Comparison of ENCODE assay signal across 7 cellular contexts in the genomic region with DNA sequence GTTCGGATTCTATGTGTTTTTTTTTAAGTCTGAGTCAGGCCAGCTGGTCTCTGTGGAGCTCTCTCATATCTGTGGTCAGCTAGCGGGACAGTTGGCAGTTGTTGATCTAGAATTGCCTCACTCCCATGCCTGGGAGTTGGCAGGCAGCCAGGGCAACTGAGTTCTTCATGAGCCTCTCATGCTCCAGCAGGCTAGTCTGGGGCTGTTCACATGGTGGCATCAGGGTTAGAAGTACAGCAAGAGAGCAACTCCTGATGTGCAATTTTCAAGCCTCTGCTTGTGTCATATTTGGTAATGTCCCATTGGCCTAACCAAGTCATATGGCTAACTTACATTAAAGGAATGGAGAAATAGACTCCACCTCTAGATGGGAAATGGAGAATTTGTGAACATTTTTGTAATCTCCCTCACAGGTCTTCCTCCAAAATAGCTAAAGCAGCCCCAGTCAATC. TPM values are rescaled to one million over a fixed set of nuclear protein-coding genes. Genes with fewer than 3 reads are reported as not detected.
DNase-seq lines count a peak whose midpoint lies in the region; TF ChIP-seq lines count a peak whose summit lies in the region.

No MANE protein-coding gene starts in this region.

- 22 to 50% methylated on average over 2 of the region's 2 CpGs for WGBS in testis, 2 donors

- H3K36me3 ChIP-seq in left ventricle myocardium inferior (no peaks in the 10 kb centered on the region), testis (ENCODE audit: low read depth, missing control alignments) (no peaks in the 10 kb centered on the region), HAP-1 (replicated peaks) (no peaks in the 10 kb centered on the region)

- H3K9me3 ChIP-seq in left ventricle myocardium inferior (replicated peaks) (no peaks in the 10 kb centered on the region), testis (no peaks in the 10 kb centered on the region), HAP-1 (no peaks in the 10 kb centered on the region)

- TF ChIP-seq CTCF in left ventricle myocardium inferior (IDR thresholded peaks at IDR 0.05; ENCODE audit: borderline replicate concordance): no peak
- no peak for TF ChIP-seq CTCF in testis (IDR thresholded peaks at IDR 0.05)

- no peak for TF ChIP-seq POLR2A in testis (IDR thresholded peaks at IDR 0.05)

- DNase-seq in HT1080 (ENCODE audit: low read depth): peak; percentile 81
- DNase-seq in T1000 (lab: John Stamatoyannopoulos, UW): peak; percentile 69
- DNase-seq in left ventricle myocardium inferior: peak; percentile 46
- DNase-seq in testis: peak; percentile 75
- DNase-seq in HAP-1 (ENCODE audit: low spot score in 2 of 2): no peak
- DNase-seq in activated CD4-positive, CD25-positive, alpha-beta regulatory T cell treated with anti-CD3 and anti-CD28 coated beads, Interleukin-2, amount 50 U/mL, for 72 hours: no peak
- DNase-seq in iPS-NIHi11 (ENCODE audit: low spot score): no peak

- H3K27ac ChIP-seq in left ventricle myocardium inferior (replicated peaks) (no peak overlapping the region), testis (no peak overlapping the region)

- intact Hi-C loops in left ventricle myocardium inferior (cut with micrococcal nuclease): no loop called here
- intact Hi-C loops in testis (cut with DNase I; ENCODE audit: low total_unique reads): no loop called here

- no peaks in the 10 kb centered on the region for H3K27me3 ChIP-seq in left ventricle myocardium inferior (ENCODE audit: low read depth)
- no peaks in the 10 kb centered on the region for H3K27me3 ChIP-seq in testis
- H3K27me3 ChIP-seq in HAP-1 (ENCODE audit: low read depth): no peaks in the 10 kb centered on the region

- in situ Hi-C loops in HAP-1 (cut with MboI; ENCODE audit: low sequenced_read_pairs): no loop called here

- no peak overlapping the region for H3K4me3 ChIP-seq in left ventricle myocardium inferior
- H3K4me3 ChIP-seq in testis: no peak overlapping the region
- no peak overlapping the region for H3K4me3 ChIP-seq in HAP-1

- H3K4me1 ChIP-seq in left ventricle myocardium inferior (no peaks in the 10 kb centered on the region), testis (peaks cover 20% of the 10 kb centered on the region), HAP-1 (no peaks in the 10 kb centered on the region)

RNA-seq across cellular contexts. Expression of a gene that starts 6.7 kb away (rescaled TPM):
- 12.9 and 13.7 TPM in 2 replicates for total RNA-seq in HT1080 (2014; rRNA removed; shearing (Covaris generic))
- polyA plus RNA-seq in HT1080 (2015; cell fraction: cytosol; rRNA removed): 13.3 and 15.8 TPM in 2 replicates
- polyA plus RNA-seq in HT1080 (2015; cell fraction: nucleus; rRNA removed): 6.0 and 6.5 TPM in 2 replicates
- total RNA-seq in left ventricle myocardium inferior (6.6 TPM), testis (10 to 100 TPM; 57.1 to 67.3 TPM)
- polyA plus RNA-seq in testis (ENCODE audit: insufficient read depth, low read depth, low replicate concordance): 94.2 TPM

RNA-seq across cellular contexts. Expression of a gene that starts 25.2 kb away (rescaled TPM):
- not detected in 2 replicates for total RNA-seq in HT1080 (2014; rRNA removed; shearing (Covaris generic))
- polyA plus RNA-seq in HT1080 (2015; cell fraction: cytosol; rRNA removed): not detected in 2 replicates
- not detected in 2 replicates for polyA plus RNA-seq in HT1080 (2015; cell fraction: nucleus; rRNA removed)
- total RNA-seq in left ventricle myocardium inferior (0.30 TPM), testis (1 to 10 TPM; 6.2 to 8.5 TPM)
- polyA plus RNA-seq in testis (ENCODE audit: insufficient read depth, low read depth, low replicate concordance): 1.3 TPM

Comparison
In these comparisons a context has a peak if more than half of its experiments do, and no peak if none do; other contexts are left out.
1. DNase-seq: peak in HT1080 (single experiment), T1000 (single experiment), left ventricle myocardium inferior (single experiment) and testis (single experiment); none in HAP-1 (0 of 2), activated CD4-positive, CD25-positive, alpha-beta regulatory T cell treated with anti-CD3 and anti-CD28 coated beads, Interleukin-2, amount 50 U/mL, for 72 hours (single experiment) and iPS-NIHi11 (single experiment).